ENCODE assay signal across 2 cellular contexts in genomic region chr10:87816163-87816841, GRCh38.
TF ChIP-seq lines count a peak whose summit lies in the region.

No MANE protein-coding gene starts in this region.

TF ChIP-seq in SK-N-SH, 30 proteins besides CTCF, POLR2A, EP300 and RAD21 (continued from another document):
- no peak for TF ChIP-seq REST (IDR thresholded peaks at IDR 0.05; ENCODE audit: low read depth, low read length)
- no peak for TF ChIP-seq SIN3A (IDR thresholded peaks at IDR 0.05; ENCODE audit: borderline replicate concordance, low read depth, low read length)

TF ChIP-seq in SK-N-SH treated with all-trans-retinoic acid at 6 μM for 48 hours, 23 proteins besides CTCF, POLR2A, EP300 and RAD21 (continued from another document):
- TF ChIP-seq TSHZ2 (CRISPR knock-in tag; IDR thresholded peaks at IDR 0.05) (no peak), CSDC2 (CRISPR knock-in tag; IDR thresholded peaks at IDR 0.05) (no peak), ZNF565 (CRISPR knock-in tag; conservative IDR thresholded peaks at IDR 0.05; ENCODE audit: low read depth) (no peak)
